ENCODE assay signal across 8 cellular contexts in the genomic region with DNA sequence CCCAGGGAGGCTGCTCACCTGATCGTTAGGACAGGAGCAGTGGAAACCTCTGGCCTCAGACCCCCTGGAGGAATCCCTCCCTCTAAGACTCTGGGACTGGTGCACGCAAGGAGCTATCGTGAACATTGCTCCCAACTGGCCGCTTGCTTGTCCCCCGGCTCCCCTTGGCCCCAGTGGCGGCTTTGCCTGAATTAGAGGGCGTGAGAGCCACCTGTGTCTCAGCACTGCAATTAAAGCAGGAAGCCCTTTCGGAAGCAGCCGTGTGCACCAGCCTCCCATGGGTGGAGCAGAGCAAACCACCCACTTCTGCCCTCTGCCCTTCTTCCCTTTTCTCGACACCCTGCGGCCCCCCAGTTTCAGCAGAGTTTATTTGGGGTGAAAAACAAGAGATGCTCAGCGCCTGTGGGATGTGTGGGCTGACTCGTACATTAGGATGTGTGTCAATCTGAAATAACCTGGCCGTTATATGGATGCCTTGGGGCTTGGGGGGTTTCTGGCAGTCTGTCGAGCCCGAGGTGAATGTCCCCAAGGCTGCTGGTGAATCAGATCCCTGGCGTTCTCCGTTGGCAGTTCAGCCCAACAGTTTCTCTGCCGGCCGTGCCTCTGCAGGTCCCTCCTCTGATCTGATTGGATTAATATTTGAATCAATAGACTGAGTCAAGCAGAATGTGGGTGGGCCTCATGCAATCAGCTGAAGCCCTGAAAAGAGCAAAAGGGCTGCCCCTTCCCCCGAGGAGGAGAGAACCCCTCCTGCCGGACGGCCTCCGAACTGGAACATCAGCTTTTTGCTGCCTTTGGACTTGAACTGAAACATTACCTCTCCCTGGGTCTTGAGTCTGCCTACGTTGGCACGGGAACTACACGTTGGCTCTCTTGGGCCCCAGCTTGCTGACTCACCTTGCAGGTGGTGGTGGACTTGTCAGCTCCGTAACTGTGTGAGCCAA. TPM values are rescaled to one million over a fixed set of nuclear protein-coding genes. Genes with fewer than 3 reads are reported as not detected.
A peak's percentile ranks its signal among the peaks of the same experiment; 100 is the strongest.
DNase-seq lines count a peak whose midpoint lies in the region; ATAC-seq and TF ChIP-seq lines count a peak whose summit lies in the region.

No MANE protein-coding gene starts in this region.

- peak; percentile 50 to 64 for ATAC-seq in activated T-cell treated with anti-CD3 and anti-CD28 coated beads, Interleukin-2, amount 50 U/mL, for 72 hours (replicated peaks in 1 of 2)
- ATAC-seq in mucosa of descending colon = peak; percentile 83

- peak overlapping the region; percentile 92 for H3K4me2 ChIP-seq in BLaER1

- peak overlapping the region; percentile 81 for H3K27ac ChIP-seq in BLaER1

- no peaks in the 10 kb centered on the region for H3K27me3 Mint-ChIP-seq in activated T-cell treated with anti-CD3 and anti-CD28 coated beads, Interleukin-2, amount 50 U/mL, for 72 hours (ENCODE audit: low read depth)

- H3K27ac Mint-ChIP-seq in activated T-cell treated with anti-CD3 and anti-CD28 coated beads, Interleukin-2, amount 50 U/mL, for 72 hours = peak overlapping the region; percentile 84

- H3K36me3 ChIP-seq in BLaER1 (no peaks in the 10 kb centered on the region), mucosa of descending colon (ENCODE audit: low read depth) (no peaks in the 10 kb centered on the region), MG63 (no peaks in the 10 kb centered on the region)

- H3K27me3 ChIP-seq in BLaER1 = no peaks in the 10 kb centered on the region
- H3K27me3 ChIP-seq in MG63 = no peaks in the 10 kb centered on the region

- H3K4me1 ChIP-seq in BLaER1 (peaks cover 85% of the 10 kb centered on the region), mucosa of descending colon (ENCODE audit: low read depth) (peaks cover 17% of the 10 kb centered on the region)

- no peaks in the 10 kb centered on the region for H4K20me1 ChIP-seq in BLaER1

- H3K9ac ChIP-seq in BLaER1 = peak overlapping the region; percentile 60

- H3K9me3 ChIP-seq in BLaER1 (no peaks in the 10 kb centered on the region), mucosa of descending colon (no peaks in the 10 kb centered on the region), MG63 (no peaks in the 10 kb centered on the region)

- no peak for TF ChIP-seq CTCF in mucosa of descending colon (IDR thresholded peaks at IDR 0.05)

- no peaks in the 10 kb centered on the region for H3K36me3 Mint-ChIP-seq in activated T-cell treated with anti-CD3 and anti-CD28 coated beads, Interleukin-2, amount 50 U/mL, for 72 hours (ENCODE audit: insufficient read depth in 2 of 2)

- peak; percentile 35 for DNase-seq in GM19240 (ENCODE audit: insufficient read length, low spot score)
- DNase-seq in NOMO-1 treated with DMSO at 0.1 percent for 48 hours (lab: John Stamatoyannopoulos, UW; ENCODE audit: unreplicated experiment) = peak; percentile 76
- peak; percentile 64 to 79 for DNase-seq in activated T-cell treated with anti-CD3 and anti-CD28 coated beads, Interleukin-2, amount 50 U/mL, for 72 hours
- DNase-seq in mucosa of descending colon = peak; percentile 75 to 85 (median 78)
- no peak for DNase-seq in HCEC 1CT
- no peak for DNase-seq in MG63
- no peak for DNase-seq in NCI-H226

- intact Hi-C loops in mucosa of descending colon (cut with DNase I, micrococcal nuclease) = no loop called here

- H3K4me1 Mint-ChIP-seq in activated T-cell treated with anti-CD3 and anti-CD28 coated beads, Interleukin-2, amount 50 U/mL, for 72 hours (ENCODE audit: low read depth) = peaks cover 59% of the 10 kb centered on the region

- H3K4me3 Mint-ChIP-seq in activated T-cell treated with anti-CD3 and anti-CD28 coated beads, Interleukin-2, amount 50 U/mL, for 72 hours = peak overlapping the region; percentile 83 to 96

- H3K9me3 Mint-ChIP-seq in activated T-cell treated with anti-CD3 and anti-CD28 coated beads, Interleukin-2, amount 50 U/mL, for 72 hours = no peaks in the 10 kb centered on the region

- peak overlapping the region; percentile 54 for H3K4me3 ChIP-seq in BLaER1
- H3K4me3 ChIP-seq in mucosa of descending colon = no peak overlapping the region
- no peak overlapping the region for H3K4me3 ChIP-seq in MG63

RNA-seq across cellular contexts. Expression of a gene that starts 7.3 kb away (rescaled TPM):
- under 1 TPM; 0.39 to 0.89 TPM for total RNA-seq in activated T-cell treated with anti-CD3 and anti-CD28 coated beads, Interleukin-2, amount 50 U/mL, for 72 hours
- under 1 TPM; 0.14 to 0.90 (median 0.16) TPM for total RNA-seq in mucosa of descending colon
- not detected in 2 replicates for total RNA-seq in MG63 (2014; rRNA removed; shearing (Covaris generic); ENCODE audit: low replicate concordance)

RNA-seq across cellular contexts. Expression of a gene that starts 53.7 kb away (rescaled TPM):
- 10 to 100 TPM; 35.6 to 43.3 TPM for total RNA-seq in activated T-cell treated with anti-CD3 and anti-CD28 coated beads, Interleukin-2, amount 50 U/mL, for 72 hours
- 10 to 100 TPM; 11.8 to 18.9 (median 14.6) TPM for total RNA-seq in mucosa of descending colon
- total RNA-seq in MG63 (2014; rRNA removed; shearing (Covaris generic); ENCODE audit: low replicate concordance) = 5.1 and 13.0 TPM in 2 replicates

Comparison
In these comparisons a context has a peak if more than half of its experiments do, and no peak if none do; other contexts are left out.
1. DNase-seq: peak in GM19240 (single experiment), NOMO-1 treated with DMSO at 0.1 percent for 48 hours (single experiment), activated T-cell treated with anti-CD3 and anti-CD28 coated beads, Interleukin-2, amount 50 U/mL, for 72 hours (2 of 2) and mucosa of descending colon (3 of 3); none in HCEC 1CT (single experiment), MG63 (single experiment) and NCI-H226 (single experiment).